In the genomic region with DNA sequence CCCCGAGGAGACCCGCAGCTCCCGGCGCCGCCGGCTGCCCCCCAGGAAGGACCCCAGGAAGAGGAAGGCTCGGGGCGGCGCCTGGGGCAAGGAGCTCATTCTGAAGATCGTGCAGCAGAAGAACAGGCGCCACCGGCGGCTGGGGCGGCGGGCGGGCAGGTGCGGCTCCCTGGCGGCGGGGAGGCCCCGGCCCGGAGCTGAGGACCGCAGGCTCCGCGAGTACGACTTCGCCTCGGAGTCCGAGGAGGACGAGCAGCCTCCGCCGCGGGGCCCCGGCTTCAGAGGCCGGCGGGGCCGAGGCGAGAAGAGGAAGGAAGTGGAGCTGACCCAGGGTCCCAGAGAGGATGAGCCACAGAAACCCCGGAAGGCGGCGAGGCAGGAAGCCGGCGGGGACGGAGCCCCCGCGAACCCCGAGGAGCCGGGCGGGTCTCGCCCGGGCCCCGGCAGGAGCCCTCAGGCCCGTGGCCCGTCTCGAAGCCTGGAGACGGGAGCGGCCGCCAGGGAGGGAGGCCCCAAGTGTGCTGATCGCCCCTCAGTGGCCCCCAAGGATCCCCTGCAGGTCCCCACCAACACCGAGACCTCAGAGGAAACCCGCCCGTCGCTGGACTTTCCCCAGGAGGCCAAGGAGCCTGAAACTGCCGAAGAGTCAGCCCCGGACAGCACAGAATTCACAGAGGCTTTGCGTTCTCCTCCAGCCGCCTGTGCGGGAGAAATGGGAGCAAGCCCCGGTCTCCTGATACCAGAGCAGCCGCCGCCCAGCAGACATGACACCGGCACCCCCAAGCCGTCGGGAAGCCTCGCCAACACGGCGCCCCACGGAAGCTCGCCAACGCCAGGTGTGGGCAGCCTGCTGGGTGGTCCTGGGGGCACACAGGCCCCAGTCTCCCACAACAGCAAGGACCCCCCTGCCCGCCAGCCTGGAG, we compare ENCODE assay signal across 8 cellular contexts. TPM values are rescaled to one million over a fixed set of nuclear protein-coding genes. Genes with fewer than 3 reads are reported as not detected.
A peak's percentile ranks its signal among the peaks of the same experiment; 100 is the strongest.
DNase-seq lines count a peak whose midpoint lies in the region; ATAC-seq and TF ChIP-seq lines count a peak whose summit lies in the region.

No MANE protein-coding gene starts in this region.

- H3K9me3 ChIP-seq in ovary, result no peaks in the 10 kb centered on the region

- no peak for DNase-seq in Right ventricle myocardium inferior (ENCODE audit: missing footprints)
- no peak for DNase-seq in cardiac septum (ENCODE audit: low spot score)
- DNase-seq in activated CD4-positive, alpha-beta T cell treated with anti-CD3 and anti-CD28 coated beads for 48 hours, result peak; percentile 59
- peak; percentile 5 for DNase-seq in effector CD8-positive, alpha-beta T cell (lab: John Stamatoyannopoulos, UW)
- DNase-seq in ovary, result no peak
- no peak for DNase-seq in mesenteric fat pad (ENCODE audit: low spot score)
- no peak for DNase-seq in middle frontal gyrus (ENCODE audit: extremely low spot score, low spot score)

- ATAC-seq in Right ventricle myocardium inferior (peak; percentile 27), GM19395 (IDR thresholded peaks at IDR 0.05; ENCODE audit: unreplicated experiment) (no peak)

- intact Hi-C loops in Right ventricle myocardium inferior (cut with DNase I), result loop anchor here (10.0 kb wide), 1 partner anchor 446 kb away; no protein-coding TSS in a partner anchor
- intact Hi-C loops in cardiac septum (cut with DNase I), result no loop called here
- intact Hi-C loops in ovary (cut with DNase I), result no loop called here

- H3K36me3 ChIP-seq in ovary, result no peaks in the 10 kb centered on the region

- H3K4me1 ChIP-seq in ovary (ENCODE audit: insufficient read depth), result no peaks in the 10 kb centered on the region

- no peak for TF ChIP-seq CTCF in ovary (IDR thresholded peaks at IDR 0.05)

- no peak for TF ChIP-seq POLR2A in ovary (IDR thresholded peaks at IDR 0.05)

- H3K27ac ChIP-seq in ovary, result peak overlapping the region in 1 of 2 donors; percentile 15

- TF ChIP-seq EP300 in ovary (IDR thresholded peaks at IDR 0.05), result no peak

- peak overlapping the region; percentile 1 for H3K4me3 ChIP-seq in ovary

- H3K27me3 ChIP-seq in ovary, result no peaks in the 10 kb centered on the region

- 39 to 60% (median 55%) methylated on average over 64 to 80 of the region's 80 CpGs for WGBS in ovary, 3 donors

RNA-seq across cellular contexts. Expression of gene ZFPM1, which starts 22.3 kb away (rescaled TPM):
- total RNA-seq in Right ventricle myocardium inferior, result 4.1 TPM
- 9.6 TPM for total RNA-seq in cardiac septum
- 10 to 100 TPM in 1 of 7 donors, 1 to 10 TPM in 5, under 1 TPM in 1; 0.95 to 11.4 (median 4.3) TPM for total RNA-seq in ovary
- polyA plus RNA-seq in ovary, result 1 to 10 TPM in 1 of 2 donors, under 1 TPM in 1; 0.10 to 1.2 TPM
- total RNA-seq in mesenteric fat pad, result 4.8 TPM

RNA-seq across cellular contexts. Expression of gene ZNF469, which starts 48.0 kb away (rescaled TPM):
- 0.92 TPM for total RNA-seq in Right ventricle myocardium inferior
- total RNA-seq in cardiac septum, result 1.5 TPM
- 10 to 100 TPM in 2 of 7 donors, 1 to 10 TPM in 5; 1.1 to 16.2 (median 7.5) TPM for total RNA-seq in ovary
- polyA plus RNA-seq in ovary, result 1 to 10 TPM in 1 of 2 donors, under 1 TPM in 1; 0.52 to 3.0 TPM
- 2.5 TPM for total RNA-seq in mesenteric fat pad

Comparison
In these comparisons a context has a peak if more than half of its experiments do, and no peak if none do; other contexts are left out.
1. DNase-seq: peak in activated CD4-positive, alpha-beta T cell treated with anti-CD3 and anti-CD28 coated beads for 48 hours (single experiment) and effector CD8-positive, alpha-beta T cell (single experiment); none in Right ventricle myocardium inferior (single experiment), cardiac septum (single experiment), ovary (0 of 5), mesenteric fat pad (single experiment) and middle frontal gyrus (single experiment).